30 cellular contexts compared by ENCODE assay signal in the genomic region with DNA sequence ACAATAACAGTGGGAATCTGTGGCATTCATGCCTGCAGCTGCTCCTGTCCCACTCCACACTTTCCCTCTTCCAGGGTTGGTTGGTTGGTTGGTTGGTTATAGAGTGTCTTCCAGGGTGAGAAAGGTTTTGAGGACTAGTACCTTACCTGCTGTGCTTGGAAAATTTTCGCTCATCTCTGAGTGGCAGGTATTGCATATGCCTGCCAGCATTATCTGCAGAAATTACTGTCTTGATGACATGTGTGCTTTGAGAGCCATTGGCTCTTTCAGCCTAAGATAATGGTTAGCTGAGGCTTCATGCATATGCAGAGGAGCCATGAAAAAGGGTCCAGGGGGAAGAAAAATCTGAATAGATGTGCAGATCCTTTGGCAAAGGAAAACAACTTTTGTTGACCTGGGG.
"Had no signal": no experiment of that assay in that cellular context is flagged by ENCODE, and none has a peak within 500 bp of the region (broad histone marks: within the 10 kb centered on the region; RNA-seq: fewer than 3 reads in every experiment).

No MANE protein-coding gene starts in this region.

- H3K27me3 ChIP-seq: neural progenitor cell, ovary, spleen, stomach, thyroid gland, tibial nerve, upper lobe of left lung, vagina had no signal

- H3K4me3 ChIP-seq: neural progenitor cell, ovary, psoas muscle, skin epidermis, smooth muscle cell, spleen, stomach, thoracic aorta, thyroid gland, tibial nerve, upper lobe of left lung, vagina had no signal

- DNase-seq: naive B cell; naive thymus-derived CD8-positive, alpha-beta T cell; nephron progenitor cell; occipital lobe; ovary; psoas muscle; right cardiac atrium; spleen; stimulated activated CD4-positive, alpha-beta T cell treated with anti-CD3 and anti-CD28 coated beads, Interleukin-12 subunit alpha, Interleukin-12 subunit beta, amount 100 ng/mL, for 4 hours; stimulated activated CD4-positive, alpha-beta T cell treated with anti-CD3 and anti-CD28 coated beads, Interleukin-1b, Interleukin-23, amount 100 ng/mL, for 48 hours; stimulated activated CD4-positive, alpha-beta T cell treated with anti-CD3 and anti-CD28 coated beads, Interleukin-4, amount 100 ng/mL, for 1 hour; stimulated activated CD4-positive, alpha-beta T cell treated with anti-CD3 and anti-CD28 coated beads, Interleukin-4, amount 100 ng/mL, for 4 hours; stimulated activated CD8-positive, alpha-beta memory T cell treated with anti-CD3 and anti-CD28 coated beads, Interleukin-4, amount 100 ng/mL, for 48 hours; stimulated activated naive CD4-positive, alpha-beta T cell treated with Interleukin-2 at 50 U/mL for 16 hours; stomach; thyroid gland had no signal

- H3K9ac ChIP-seq: neural progenitor cell, parathyroid adenoma had no signal

- H3K27ac Mint-ChIP-seq: natural killer cell treated with Interleukin-12 subunit alpha and Interleukin-12 subunit beta and Interleukin-15 and Interleukin-18, amount 100 ng/mL, for 72 hours; nephron progenitor cell; neural progenitor cell; progenitor cell of endocrine pancreas; stimulated activated memory B cell treated with anti-CD40 and anti-IgM and Interleukin-4, amounts not matched to agents 10 μg/mL and 1 μg/mL and 100 μg/mL, for 72 hours; stimulated activated naive CD8-positive, alpha-beta T cell treated with anti-CD3 and anti-CD28 coated beads, Interleukin-15, Interleukin-2, amounts not matched to agents 100 ng/mL and 50 ng/mL, for 24 hours had no signal

- H3K4me1 ChIP-seq: neural progenitor cell, parathyroid adenoma, psoas muscle, spleen, stomach, thyroid gland, tibial nerve, upper lobe of left lung, vagina had no signal

- H3K4me1 Mint-ChIP-seq: nephron progenitor cell; neural progenitor cell; stimulated activated memory B cell treated with anti-CD40 and anti-IgM and Interleukin-4, amounts not matched to agents 10 μg/mL and 1 μg/mL and 100 μg/mL, for 72 hours had no signal

- H3K4me2 ChIP-seq: neural progenitor cell, smooth muscle cell had no signal

- H3K79me2 ChIP-seq: parathyroid adenoma had no signal

- FAIRE-seq: urothelium cell line had no signal

- H3K9me3 Mint-ChIP-seq: natural killer cell treated with Interleukin-12 subunit alpha and Interleukin-12 subunit beta and Interleukin-15 and Interleukin-18, amount 100 ng/mL, for 72 hours had no signal

- H3K27me3 Mint-ChIP-seq: naive B cell; naive thymus-derived CD8-positive, alpha-beta T cell; natural killer cell treated with Interleukin-12 subunit alpha and Interleukin-12 subunit beta and Interleukin-15 and Interleukin-18, amount 100 ng/mL, for 72 hours; progenitor cell of endocrine pancreas; stimulated activated memory B cell treated with anti-CD40 and anti-IgM and Interleukin-4, amounts not matched to agents 10 μg/mL and 1 μg/mL and 100 μg/mL, for 72 hours; stimulated activated naive CD8-positive, alpha-beta T cell treated with anti-CD3 and anti-CD28 coated beads, Interleukin-15, Interleukin-2, amounts not matched to agents 100 ng/mL and 50 ng/mL, for 24 hours had no signal

- ATAC-seq: naive thymus-derived CD8-positive, alpha-beta T cell; natural killer cell treated with Interleukin-12 subunit alpha and Interleukin-12 subunit beta and Interleukin-15 and Interleukin-18, amount 100 ng/mL, for 72 hours; psoas muscle; right cardiac atrium; sciatic nerve; stimulated activated memory B cell treated with anti-CD40 and anti-IgM and Interleukin-4, amounts not matched to agents 10 μg/mL and 1 μg/mL and 100 μg/mL, for 72 hours had no signal

- H3K27ac ChIP-seq: neural progenitor cell, ovary, parathyroid adenoma, psoas muscle, skin epidermis, spleen, stomach, thoracic aorta, thyroid gland, tibial nerve, upper lobe of left lung, vagina had no signal

- H3K4me3 Mint-ChIP-seq: naive thymus-derived CD8-positive, alpha-beta T cell; natural killer cell treated with Interleukin-12 subunit alpha and Interleukin-12 subunit beta and Interleukin-15 and Interleukin-18, amount 100 ng/mL, for 72 hours; nephron progenitor cell; neural progenitor cell; stimulated activated memory B cell treated with anti-CD40 and anti-IgM and Interleukin-4, amounts not matched to agents 10 μg/mL and 1 μg/mL and 100 μg/mL, for 72 hours; stimulated activated naive CD8-positive, alpha-beta T cell treated with anti-CD3 and anti-CD28 coated beads, Interleukin-15, Interleukin-2, amounts not matched to agents 100 ng/mL and 50 ng/mL, for 24 hours had no signal

- H3K9me3 ChIP-seq: thoracic aorta, thyroid gland had no signal

- H3K36me3 ChIP-seq: neural progenitor cell, ovary, vagina had no signal

- H2AFZ ChIP-seq: neural progenitor cell, parathyroid adenoma had no signal
